8 cellular contexts compared by ENCODE assay signal in the genomic region with DNA sequence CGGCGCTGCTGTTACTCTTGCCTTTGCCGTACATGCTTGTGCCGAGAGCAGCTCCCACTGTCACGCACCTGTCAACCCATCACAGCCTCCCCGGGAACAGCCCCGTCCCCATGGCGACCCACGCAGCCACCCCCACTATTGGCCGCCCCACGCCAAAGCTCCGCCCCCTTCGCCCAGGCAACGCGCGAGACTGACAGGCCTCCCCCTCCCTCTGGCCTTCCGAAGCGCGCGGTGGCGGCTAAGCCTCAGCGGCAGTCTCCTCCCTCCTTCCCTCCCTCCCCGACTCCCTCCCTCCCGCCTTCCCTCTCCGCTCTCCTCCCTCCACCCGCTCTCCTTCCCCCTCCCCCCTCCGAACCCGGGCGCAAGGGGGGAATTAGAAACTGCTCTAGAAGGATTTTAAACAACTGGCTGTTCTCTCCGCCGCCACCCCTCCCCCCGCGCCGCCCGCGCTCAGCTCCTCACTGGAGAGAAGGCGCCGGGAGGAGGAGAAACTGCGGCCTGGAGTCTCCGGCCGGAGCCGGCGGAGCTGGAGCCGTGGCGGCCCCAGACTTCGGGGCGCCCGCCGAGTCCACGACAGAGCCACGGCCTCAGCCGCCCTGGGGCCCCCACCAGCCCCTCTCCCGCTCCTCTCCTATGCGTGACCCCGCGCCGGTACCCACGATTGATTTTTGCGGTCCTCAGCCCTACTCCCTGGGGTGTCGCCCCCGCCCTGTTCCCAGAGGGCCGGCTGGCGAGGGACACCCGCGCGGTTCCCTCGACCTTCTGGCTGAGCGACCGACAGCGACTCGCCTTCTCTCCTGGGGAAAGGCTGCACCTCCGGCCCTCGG. TPM values are rescaled to one million over a fixed set of nuclear protein-coding genes. Genes with fewer than 3 reads are reported as not detected.
DNase-seq lines count a peak whose midpoint lies in the region; ATAC-seq and TF ChIP-seq lines count a peak whose summit lies in the region.

A gene (minus strand): TSS at position 89 of the 827 bp plus-strand sequence. CDS start 55 bp downstream, at position 34.

- no peak within 1 kb of the TSS for H3T11ph ChIP-seq in H9 (ENCODE audit: low read length)

- H4K5ac ChIP-seq in H9 (ENCODE audit: insufficient read length, low read depth, low read length) = no peak within 1 kb of the TSS

- H3K27me3 Mint-ChIP-seq in H9 (ENCODE audit: low read depth) = peaks cover 18% of the 10 kb centered on the region
- peaks cover 8% of the 10 kb centered on the region for H3K27me3 Mint-ChIP-seq in stimulated activated naive CD8-positive, alpha-beta T cell treated with anti-CD3 and anti-CD28 coated beads, Interleukin-15, amount 100 ng/mL, for 72 hours

- no CpG with 5 or more reads among the region's 73 CpGs for WGBS in H9 (ENCODE audit: extremely low coverage, insufficient read length, low lambda C conversion rate)

- peak within 1 kb of the TSS; percentile 88 to 93 for H3K4me3 Mint-ChIP-seq in H9
- H3K4me3 Mint-ChIP-seq in stimulated activated naive CD8-positive, alpha-beta T cell treated with anti-CD3 and anti-CD28 coated beads, Interleukin-15, amount 100 ng/mL, for 72 hours = peak within 1 kb of the TSS; percentile 91 to 93

- no peaks in the 10 kb centered on the region for H3K9me3 Mint-ChIP-seq in H9
- no peaks in the 10 kb centered on the region for H3K9me3 Mint-ChIP-seq in stimulated activated naive CD8-positive, alpha-beta T cell treated with anti-CD3 and anti-CD28 coated beads, Interleukin-15, amount 100 ng/mL, for 72 hours

- peak; percentile 98 for TF ChIP-seq EP300 in neural cell (conservative IDR thresholded peaks at IDR 0.05; ENCODE audit: poor library complexity, severe bottlenecking)

- H3K79me2 ChIP-seq in H9 (ENCODE audit: insufficient read depth, low read length) = no peaks in the 10 kb centered on the region
- H3K79me2 ChIP-seq in neural cell (replicated peaks; ENCODE audit: insufficient read depth, low read length) = peaks cover 36% of the 10 kb centered on the region

- peaks cover 7% of the 10 kb centered on the region; the same call in 1 of the 2 replicates for H3K4me1 ChIP-seq in H9 (ENCODE audit: insufficient read depth, low read length)

- peaks cover 52 to 63% of the 10 kb centered on the region in 2 experiments for H3K4me1 Mint-ChIP-seq in H9
- peaks cover 22% of the 10 kb centered on the region for H3K4me1 Mint-ChIP-seq in stimulated activated naive CD8-positive, alpha-beta T cell treated with anti-CD3 and anti-CD28 coated beads, Interleukin-15, amount 100 ng/mL, for 72 hours

- peak; percentile 74 for TF ChIP-seq RAD21 in neural cell (conservative IDR thresholded peaks at IDR 0.05)

- H2BK20ac ChIP-seq in H9 (ENCODE audit: low read depth, low read length, poor library complexity, severe bottlenecking) = no peak within 1 kb of the TSS

- H2BK120ac ChIP-seq in H9 (ENCODE audit: low read depth, low read length, poor library complexity, severe bottlenecking) = no peak within 1 kb of the TSS

- no peaks in the 10 kb centered on the region for H3K27me3 ChIP-seq in H9 (ENCODE audit: insufficient read depth, low read length)
- H3K27me3 ChIP-seq in neural cell (ENCODE audit: insufficient read depth, low read depth, low read length) = no peaks in the 10 kb centered on the region

- H3K18ac ChIP-seq in H9 (ENCODE audit: insufficient read length, low read depth, low read length) = peak within 1 kb of the TSS; percentile 47

- H3K56ac ChIP-seq in H9 (ENCODE audit: insufficient read length, low read depth, low read length) = no peak within 1 kb of the TSS

- peak within 1 kb of the TSS; percentile 76 for H3K4me3 ChIP-seq in neural cell (ENCODE audit: low read length)

- H3K9me2 ChIP-seq in neural cell (ENCODE audit: insufficient read depth, low read length) = no peaks in the 10 kb centered on the region

- peak within 1 kb of the TSS in 2 of 3 experiments; percentile 74 to 82; a peak in 3 of 7 replicates for H3K27ac Mint-ChIP-seq in H9
- peak within 1 kb of the TSS; percentile 90 to 93 for H3K27ac Mint-ChIP-seq in stimulated activated naive CD8-positive, alpha-beta T cell treated with anti-CD3 and anti-CD28 coated beads, Interleukin-15, amount 100 ng/mL, for 72 hours

- H3K9me3 ChIP-seq in H9 (ENCODE audit: control insufficient read depth, low read depth, low read length) = no peaks in the 10 kb centered on the region
- H3K9me3 ChIP-seq in neural cell (ENCODE audit: low read length) = no peaks in the 10 kb centered on the region

- no peaks in the 10 kb centered on the region for H3K79me1 ChIP-seq in H9 (ENCODE audit: insufficient read depth, low read depth, low read length, poor library complexity, severe bottlenecking)

- TF ChIP-seq CTCF in H9 (conservative IDR thresholded peaks at IDR 0.05) (no peak), neural cell (IDR thresholded peaks at IDR 0.05; ENCODE audit: poor library complexity, severe bottlenecking) (no peak)

- H3K36me3 ChIP-seq in neural cell (ENCODE audit: insufficient read depth, low read length) = no peaks in the 10 kb centered on the region

- no peak within 1 kb of the TSS for H2BK12ac ChIP-seq in H9 (ENCODE audit: insufficient read length, low read depth, low read length)

- no peak within 1 kb of the TSS for H4K8ac ChIP-seq in H9 (replicated peaks; ENCODE audit: insufficient read length, low read depth, low read length)

- H2AK5ac ChIP-seq in H9 (ENCODE audit: insufficient read length, low read length) = no peak within 1 kb of the TSS

- peak within 1 kb of the TSS; percentile 83 for H3K14ac ChIP-seq in H9 (ENCODE audit: insufficient read depth, low read length)

- DNase-seq in G401 (ENCODE audit: low spot score) (peak; percentile 100), H9 (peak; percentile 98), M059J (ENCODE audit: low read depth) (peak; percentile 97), SHP77 treated with DMSO at 0.1 percent for 48 hours (lab: John Stamatoyannopoulos, UW) (peak; percentile 99), activated gamma-delta T cell (lab: John Stamatoyannopoulos, UW) (peak; percentile 97), fibroblast of the conjunctiva (ENCODE audit: low read depth) (peak; percentile 99)
- peak; percentile 97 to 98 for DNase-seq in stimulated activated naive CD8-positive, alpha-beta T cell treated with anti-CD3 and anti-CD28 coated beads, Interleukin-15, amount 100 ng/mL, for 72 hours

- peak; percentile 90 for ATAC-seq in stimulated activated naive CD8-positive, alpha-beta T cell treated with anti-CD3 and anti-CD28 coated beads, Interleukin-15, amount 100 ng/mL, for 72 hours

- no peak within 1 kb of the TSS for H3K23ac ChIP-seq in H9 (ENCODE audit: insufficient read length, low read depth, low read length)

- no peak within 1 kb of the TSS for H2BK15ac ChIP-seq in H9 (ENCODE audit: low read depth, low read length)

- H4K20me1 ChIP-seq in H9 (ENCODE audit: control insufficient read depth, insufficient read depth, insufficient read length) (no peaks in the 10 kb centered on the region), neural cell (ENCODE audit: insufficient read depth) (peaks cover 27% of the 10 kb centered on the region)

- H3K9ac ChIP-seq in H9 (ENCODE audit: extremely low read depth, insufficient read length, low read length) = peak within 1 kb of the TSS; percentile 52
- peak within 1 kb of the TSS; percentile 74 for H3K9ac ChIP-seq in neural cell (ENCODE audit: low read length)

- H3K4me2 ChIP-seq in H9 (ENCODE audit: insufficient read depth, insufficient read length, low read length) (peak within 1 kb of the TSS; percentile 75), neural cell (ENCODE audit: low read length) (no peak within 1 kb of the TSS)

- H3K4ac ChIP-seq in H9 (ENCODE audit: low read depth, low read length) = no peak within 1 kb of the TSS

- H4K91ac ChIP-seq in H9 (ENCODE audit: insufficient read length, low read depth, low read length) = no peak within 1 kb of the TSS

- H2AFZ ChIP-seq in H9 (ENCODE audit: low read length) (no peak within 1 kb of the TSS), neural cell (ENCODE audit: low read depth, low read length) (peak within 1 kb of the TSS; percentile 35)

- H3K23me2 ChIP-seq in H9 (ENCODE audit: insufficient read length, low read depth, low read length, poor library complexity, severe bottlenecking) = peaks cover 11% of the 10 kb centered on the region

- H3K27ac ChIP-seq in H9 (ENCODE audit: insufficient read length, low read depth, low read length) (no peak within 1 kb of the TSS), neural cell (ENCODE audit: low read length) (peak within 1 kb of the TSS; percentile 77)

- H2BK5ac ChIP-seq in H9 (ENCODE audit: insufficient read length, low read length) = no peak within 1 kb of the TSS

- no peaks in the 10 kb centered on the region for H3K36me3 Mint-ChIP-seq in H9 (ENCODE audit: insufficient read depth in 1 of 3, low read depth in 3 of 3)

- in situ Hi-C loops in G401 (cut with HindIII; ENCODE audit: low sequenced_read_pairs) = no loop called here

- no peaks in the 10 kb centered on the region for H3F3A ChIP-seq in neural cell (ENCODE audit: insufficient read depth, low read length, poor library complexity, severe bottlenecking)

TF ChIP-seq in neural cell, 6 proteins besides CTCF, POLR2A, EP300 and RAD21 (continues in another document):
- TF ChIP-seq SMC3 (conservative IDR thresholded peaks at IDR 0.05; ENCODE audit: poor library complexity) (peak; percentile 77), TAF1 (IDR thresholded peaks at IDR 0.05; ENCODE audit: low read depth) (peak; percentile 51), EZH2 (IDR thresholded peaks at IDR 0.05; ENCODE audit: borderline replicate concordance, insufficient read depth, low read length, poor library complexity, severe bottlenecking) (no peak), MXI1 (conservative IDR thresholded peaks at IDR 0.05; ENCODE audit: poor library complexity, severe bottlenecking) (peak; percentile 97), POLR2AphosphoS5 (IDR thresholded peaks at IDR 0.05) (peak; percentile 80)

RNA-seq across cellular contexts. Expression of the gene that starts here (rescaled TPM):
- 21.8 and 23.7 TPM in 2 replicates for total RNA-seq in G401 (2014; rRNA removed; shearing (Covaris generic))
- total RNA-seq in H9 (2021) = 35.6 TPM in 2 replicates
- 32.3 and 34.2 TPM in 2 replicates for total RNA-seq in M059J (2014; rRNA removed; shearing (Covaris generic))
- 128 and 164 TPM in 2 replicates for polyA plus RNA-seq in neural cell
- 224 and 262 TPM in 2 replicates for polyA minus RNA-seq in neural cell
